Comparison of ENCODE assay signal across 8 cellular contexts in genomic region chr11:117199061-117199915, GRCh38. TPM values are rescaled to one million over a fixed set of nuclear protein-coding genes. Genes with fewer than 3 reads are reported as not detected.
A peak's percentile ranks its signal among the peaks of the same experiment; 100 is the strongest.
DNase-seq lines count a peak whose midpoint lies in the region; ATAC-seq and TF ChIP-seq lines count a peak whose summit lies in the region.

TSS of gene TAGLN (plus strand) at chr11:117199370. CDS start at chr11:117203014, 3,644 bp downstream.

- H3K4me3 Mint-ChIP-seq in nephron progenitor cell, result peak within 1 kb of the TSS; percentile 71

- ATAC-seq in HG02852 (IDR thresholded peaks at IDR 0.05; ENCODE audit: unreplicated experiment), result no peak

- H3K9me3 Mint-ChIP-seq in nephron progenitor cell, result no peaks in the 10 kb centered on the region

- H3K4me3 ChIP-seq in fibroblast of the aortic adventitia (ENCODE audit: low read depth, low read length), result peak within 1 kb of the TSS; percentile 72

- TF ChIP-seq CTCF in fibroblast of the aortic adventitia (IDR thresholded peaks at IDR 0.05; ENCODE audit: insufficient read depth, low read length) (no peak), nephron progenitor cell (IDR thresholded peaks at IDR 0.05) (no peak), GM13977 (IDR thresholded peaks at IDR 0.05; ENCODE audit: extremely low read depth, insufficient read depth, missing control alignments) (no peak)

- in situ Hi-C loops in ACHN (cut with HindIII; ENCODE audit: low pct_ligation_motif_present, low pct_unique_long_range_greater_than_20kb, low sequenced_read_pairs), result no loop called here
- in situ Hi-C loops in GM13977 (cut with MboI; ENCODE audit: low pct_unique_long_range_greater_than_20kb, low sequenced_read_pairs, unreplicated experiment), result no loop called here

- H3K27ac Mint-ChIP-seq in nephron progenitor cell, result no peak within 1 kb of the TSS

- H3K36me3 Mint-ChIP-seq in nephron progenitor cell (ENCODE audit: low read depth), result peaks cover 11% of the 10 kb centered on the region

- peaks cover 7% of the 10 kb centered on the region for H3K27me3 Mint-ChIP-seq in nephron progenitor cell (ENCODE audit: low read depth, poor library complexity)

- DNase-seq in ACHN (peak; percentile 68), RKO (ENCODE audit: low spot score) (peak; percentile 72), fibroblast of the aortic adventitia (ENCODE audit: low read depth) (peak; percentile 92), nephron progenitor cell (peak; percentile 60), GM13977 (ENCODE audit: low spot score) (no peak), NAMALWA (ENCODE audit: low spot score) (no peak), NCI-H446 treated with DMSO at 0.1 percent for 48 hours (lab: John Stamatoyannopoulos, UW) (no peak)

- H3K4me1 Mint-ChIP-seq in nephron progenitor cell, result peaks cover 66% of the 10 kb centered on the region

RNA-seq across cellular contexts. Expression of gene TAGLN, which starts in this region (rescaled TPM):
- total RNA-seq in fibroblast of the aortic adventitia (ENCODE audit: low replicate concordance), result 369 and 631 TPM in 2 replicates

Comparison
In these comparisons a context has a peak if more than half of its experiments do, and no peak if none do; other contexts are left out.
1. DNase-seq: peak in ACHN (single experiment), RKO (single experiment), fibroblast of the aortic adventitia (single experiment) and nephron progenitor cell (single experiment); none in GM13977 (single experiment), NAMALWA (single experiment) and NCI-H446 treated with DMSO at 0.1 percent for 48 hours (single experiment).